Comparison of ENCODE assay signal across 11 cellular contexts in genomic region chr9:95057121-95057520, GRCh38.
DNase-seq lines count a peak whose midpoint lies in the region; ATAC-seq, FAIRE-seq and TF ChIP-seq lines count a peak whose summit lies in the region.
"Had no signal": no experiment of that assay in that cellular context is flagged by ENCODE, and none has a peak within 500 bp of the region (broad histone marks: within the 10 kb centered on the region; RNA-seq: fewer than 3 reads in every experiment).

No MANE protein-coding gene starts in this region.

- BruUV-seq in K562 (replicated peaks; lab: Mats Ljungman, UMichigan) (no TSS peak), HepG2 (replicated peaks; lab: Mats Ljungman, UMichigan) (no TSS peak)

- H2AFZ ChIP-seq in K562 (ENCODE audit: low read depth, low read length) = no peak overlapping the region
- no peak overlapping the region for H2AFZ ChIP-seq in HepG2 (ENCODE audit: low read length)

- no peaks in the 10 kb centered on the region for H3K9me1 ChIP-seq in K562 (ENCODE audit: control insufficient read depth, insufficient read depth, low read length)

- no peak for TF ChIP-seq POLR2A in K562 (conservative IDR thresholded peaks at IDR 0.05)
- no peak for TF ChIP-seq POLR2A in HepG2 (IDR thresholded peaks at IDR 0.05; ENCODE audit: insufficient read depth in 1 of 2, low read depth in 2 of 2, low read length in 2 of 2)
- no peak for TF ChIP-seq POLR2A in suprapubic skin (IDR thresholded peaks at IDR 0.05)

- H3K4me1 ChIP-seq in K562 (replicated peaks in 1 of 2; ENCODE audit: control insufficient read depth in 2 of 2, insufficient read depth in 2 of 2, low read length in 2 of 2) = peaks cover 0 to 3% of the 10 kb centered on the region in 2 experiments; a peak in 2 of 5 replicates
- H3K4me1 ChIP-seq in HepG2 (ENCODE audit: insufficient read depth, low read length) = peaks cover 92% of the 10 kb centered on the region
- peaks cover 85% of the 10 kb centered on the region for H3K4me1 ChIP-seq in suprapubic skin

- H3K9me3 ChIP-seq in K562 (replicated peaks; ENCODE audit: control insufficient read depth, insufficient read depth, low read depth, low read length) (no peaks in the 10 kb centered on the region), HepG2 (ENCODE audit: low read length) (no peaks in the 10 kb centered on the region), suprapubic skin (no peaks in the 10 kb centered on the region)

- H3K36me3 ChIP-seq in K562 (ENCODE audit: control insufficient read depth, insufficient read depth, low read length) (no peaks in the 10 kb centered on the region), HepG2 (replicated peaks in 1 of 2; ENCODE audit: control insufficient read depth in 1 of 2, insufficient read depth in 2 of 2, low read length in 2 of 2) (peaks cover 12 to 66% of the 10 kb centered on the region in 2 experiments), suprapubic skin (peaks cover 10% of the 10 kb centered on the region)

- CTCF ChIA-PET in K562 (lab: Yijun Ruan, JAX; ENCODE audit: low intra/inter-chr PET ratio) (no interaction called here), HepG2 (lab: Yijun Ruan, JAX; ENCODE audit: low intra/inter-chr PET ratio, low total read pairs) (no interaction called here)

- no peak for ATAC-seq in K562
- ATAC-seq in HepG2 = no peak
- ATAC-seq in HG02973 (IDR thresholded peaks at IDR 0.05; ENCODE audit: unreplicated experiment) = no peak

- DNase-seq in DMS 273 (lab: John Stamatoyannopoulos, UW; ENCODE audit: unreplicated experiment) (peak; percentile 12), DMS 273 treated with DMSO at 0.1 percent for 48 hours (lab: John Stamatoyannopoulos, UW) (no peak), K562 (ENCODE audit: extremely low read depth in 1 of 4, low spot score in 3 of 4) (no peak), HepG2 (ENCODE audit: low spot score) (no peak), suprapubic skin (ENCODE audit: low spot score in 2 of 2) (no peak), cerebellar cortex (ENCODE audit: low spot score) (no peak), epidermal melanocyte (ENCODE audit: insufficient read length, low spot score) (no peak)
- DNase-seq: occipital lobe, T-helper 2 cell had no signal

- no peak overlapping the region for H3K9ac ChIP-seq in K562 (ENCODE audit: insufficient read depth in 1 of 2, low read depth in 2 of 2, low read length in 2 of 2)
- no peak overlapping the region for H3K9ac ChIP-seq in HepG2 (ENCODE audit: insufficient read depth, low read depth, low read length)

- no peaks in the 10 kb centered on the region for H4K20me1 ChIP-seq in K562 (replicated peaks; ENCODE audit: control insufficient read depth, insufficient read depth, low read length)
- peaks cover 48% of the 10 kb centered on the region for H4K20me1 ChIP-seq in HepG2 (ENCODE audit: insufficient read depth, low read length)

- TF ChIP-seq EP300 in K562 (IDR thresholded peaks at IDR 0.05; ENCODE audit: low read length) (no peak), HepG2 (IDR thresholded peaks at IDR 0.05; ENCODE audit: low read depth in 2 of 2, low read length in 2 of 2) (no peak), HepG2 (CRISPR knock-in tag; IDR thresholded peaks at IDR 0.05; ENCODE audit: borderline replicate concordance) (no peak), suprapubic skin (IDR thresholded peaks at IDR 0.05) (no peak)

- intact Hi-C loops in K562 (cut with micrococcal nuclease) = no loop called here
- intact Hi-C loops in HepG2 (cut with micrococcal nuclease; ENCODE audit: unreplicated experiment) = no loop called here

- H3K4me2 ChIP-seq in K562 (ENCODE audit: insufficient read depth, low read length) (no peak overlapping the region), HepG2 (ENCODE audit: low read depth, low read length) (no peak overlapping the region)

- POLR2A ChIA-PET in K562 (lab: Yijun Ruan, JAX) (interaction anchor here (0.6 to 1.7 kb wide), 4 partner anchors 8 to 77 kb away, joined by 3 to 5 read pairs (median 3); no protein-coding TSS in a partner anchor), HepG2 (lab: Yijun Ruan, JAX) (interaction anchor here (1.0 kb wide), 1 partner anchor 25 kb away, joined by 4 read pairs; no protein-coding TSS in a partner anchor)

- in situ Hi-C loops in K562 (cut with MboI) = no loop called here
- in situ Hi-C loops in HepG2 (cut with HindIII; ENCODE audit: extremely low pct_ligation_motif_present, low pct_unique_long_range_greater_than_20kb) = no loop called here

- H3K79me2 ChIP-seq in K562 (ENCODE audit: control insufficient read depth, insufficient read depth, low read length) = no peaks in the 10 kb centered on the region
- peaks cover 98% of the 10 kb centered on the region for H3K79me2 ChIP-seq in HepG2 (ENCODE audit: insufficient read depth, low read length)

- no peak for TF ChIP-seq CTCF in K562 (IDR thresholded peaks at IDR 0.05 in 2 of 3, conservative IDR thresholded peaks at IDR 0.05 in 1 of 3; ENCODE audit: insufficient read depth in 2 of 3, low read depth in 1 of 3, low read length in 3 of 3)
- TF ChIP-seq CTCF in HepG2 (CRISPR knock-in tag; IDR thresholded peaks at IDR 0.05) = no peak
- no peak for TF ChIP-seq CTCF in suprapubic skin (IDR thresholded peaks at IDR 0.05)

- no peaks in the 10 kb centered on the region for H3K27me3 ChIP-seq in K562 (ENCODE audit: control insufficient read depth in 2 of 2, insufficient read depth in 2 of 2, low read length in 2 of 2)
- H3K27me3 ChIP-seq in HepG2 (ENCODE audit: control insufficient read depth in 1 of 2, insufficient read depth in 2 of 2, low read length in 2 of 2) = no peaks in the 10 kb centered on the region
- H3K27me3 ChIP-seq in suprapubic skin = no peaks in the 10 kb centered on the region

- H3K4me3 ChIP-seq in K562 (no peak overlapping the region), HepG2 (replicated peaks in 1 of 3; ENCODE audit: insufficient read depth in 1 of 3, low read depth in 2 of 3, low read length in 3 of 3) (no peak overlapping the region), suprapubic skin (peak overlapping the region; percentile 27)

- FAIRE-seq in K562 (lab: Jason Lieb, UNC) (no peak), HepG2 (lab: Jason Lieb, UNC) (no peak)

- 56% methylated on average over 10 of the region's 10 CpGs for WGBS in K562 (ENCODE audit: insufficient coverage, low coverage, missing lambda C conversion rate)
- WGBS in HepG2 (ENCODE audit: low lambda C conversion rate) = 81% methylated on average over 10 of the region's 10 CpGs
- 52% methylated on average over 10 of the region's 10 CpGs for WGBS in suprapubic skin

- H3K27ac ChIP-seq in K562 (ENCODE audit: extremely low read depth, low read depth, low read length) (no peak overlapping the region), HepG2 (ENCODE audit: extremely low read length, insufficient read depth, low read length) (peak overlapping the region; percentile 26), suprapubic skin (peak overlapping the region; percentile 61)
- H3K27ac ChIP-seq: 22Rv1 had no signal

- TF ChIP-seq RAD21 in K562 (CRISPR knock-in tag; conservative IDR thresholded peaks at IDR 0.05 in 1 of 2, IDR thresholded peaks at IDR 0.05 in 1 of 2) = no peak
- TF ChIP-seq RAD21 in HepG2 (CRISPR knock-in tag; IDR thresholded peaks at IDR 0.05) = no peak

TF ChIP-seq in K562, 482 proteins besides CTCF, POLR2A, EP300 and RAD21 (continues in another document):
- TF ChIP-seq CBFA2T2 (conservative IDR thresholded peaks at IDR 0.05) (0 out of 2 replicates have a peak, but pooled peaks have one; percentile 18), CBFA2T3 (IDR thresholded peaks at IDR 0.05) (peak; percentile 57; the same call in 1 of the 2 replicates), ZBTB43 (CRISPR knock-in tag; IDR thresholded peaks at IDR 0.05) (no peak), BRF1 (IDR thresholded peaks at IDR 0.05; ENCODE audit: borderline replicate concordance, extremely low read depth, insufficient read length) (no peak), SUPT5H (IDR thresholded peaks at IDR 0.05) (no peak)

TF ChIP-seq in HepG2, 621 proteins besides CTCF, POLR2A, EP300 and RAD21 (continues in another document):
- no peak for TF ChIP-seq ZNF282 (IDR thresholded peaks at IDR 0.05; ENCODE audit: partially characterized antibody)
- TF ChIP-seq ZNF597 (CRISPR knock-in tag; IDR thresholded peaks at IDR 0.05) = no peak
- TF ChIP-seq, protein P1, sequence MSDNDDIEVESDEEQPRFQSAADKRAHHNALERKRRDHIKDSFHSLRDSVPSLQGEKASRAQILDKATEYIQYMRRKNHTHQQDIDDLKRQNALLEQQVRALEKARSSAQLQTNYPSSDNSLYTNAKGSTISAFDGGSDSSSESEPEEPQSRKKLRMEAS (IDR thresholded peaks at IDR 0.05) = no peak
- no peak for TF ChIP-seq ZMAT5 (CRISPR knock-in tag; IDR thresholded peaks at IDR 0.05; ENCODE audit: borderline replicate concordance, low read depth)
- no peak for TF ChIP-seq NAIF1 (CRISPR knock-in tag; IDR thresholded peaks at IDR 0.05; ENCODE audit: borderline replicate concordance)
- TF ChIP-seq SAP130 (CRISPR knock-in tag; IDR thresholded peaks at IDR 0.05; ENCODE audit: low read depth) = no peak
- TF ChIP-seq ZBTB14 (CRISPR knock-in tag; IDR thresholded peaks at IDR 0.05) = no peak
